In genomic region chr4:52250124-52250523, GRCh38 we compare ENCODE assay signal across 15 cellular contexts.
A peak's percentile ranks its signal among the peaks of the same experiment; 100 is the strongest.
DNase-seq lines count a peak whose midpoint lies in the region; TF ChIP-seq lines count a peak whose summit lies in the region.
"Had no signal": no experiment of that assay in that cellular context is flagged by ENCODE, and none has a peak within 500 bp of the region (broad histone marks: within the 10 kb centered on the region; RNA-seq: fewer than 3 reads in every experiment).

No MANE protein-coding gene starts in this region.

- WGBS in neuronal stem cell (ENCODE audit: extremely low coverage in 2 of 2, insufficient read length in 2 of 2, insufficient replicate concordance in 1 of 2), 2 donors, result no CpG with 5 or more reads among the region's 2 CpGs

- no peak overlapping the region for H3K23ac ChIP-seq in neuronal stem cell (ENCODE audit: low read depth, low read length, poor library complexity)

- no peak overlapping the region for H3K14ac ChIP-seq in neuronal stem cell (ENCODE audit: low read length)

- POLR2A ChIA-PET in CD4-positive, alpha-beta memory T cell (lab: Charles Lee; ENCODE audit: partially characterized antibody), result no interaction called here

- intact Hi-C loops in CD4-positive, alpha-beta memory T cell (cut with micrococcal nuclease), result no loop called here

- peaks cover 0 to 42% (median 34%) of the 10 kb centered on the region in 10 experiments; a peak in 17 of 20 replicates for H3K4me1 ChIP-seq in BLaER1 treated with 17β-estradiol and CSF1 and Interleukin-3, amounts not matched to agents 10 nM and 100 nM
- H3K4me1 ChIP-seq in neuronal stem cell (ENCODE audit: control insufficient read depth in 2 of 2, insufficient read depth in 1 of 2, low read depth in 1 of 2, low read length in 2 of 2), result no peaks in the 10 kb centered on the region
- no peaks in the 10 kb centered on the region for H3K4me1 ChIP-seq in CD4-positive, alpha-beta memory T cell (ENCODE audit: insufficient read depth, low read length)

- H3K27ac Mint-ChIP-seq in CD4-positive, alpha-beta memory T cell, result no peak overlapping the region
- H3K27ac Mint-ChIP-seq: activated CD8-positive, alpha-beta T cell treated with anti-CD3 and anti-CD28 coated beads, Interleukin-2, amount 10 ng/mL, durations not matched to agents 7 days and 5 days; T-cell had no signal

- H3K36me3 ChIP-seq in BLaER1 treated with 17β-estradiol and CSF1 and Interleukin-3, amounts not matched to agents 10 nM and 100 nM, result no peaks in the 10 kb centered on the region
- H3K36me3 ChIP-seq in neuronal stem cell (replicated peaks in 1 of 2; ENCODE audit: control insufficient read depth in 2 of 2, insufficient read depth in 2 of 2, low read length in 2 of 2), result no peaks in the 10 kb centered on the region
- H3K36me3 ChIP-seq in CD4-positive, alpha-beta memory T cell (ENCODE audit: insufficient read depth, low read length), result no peaks in the 10 kb centered on the region
- H3K36me3 ChIP-seq: spleen had no signal

- no peak overlapping the region for H3K4me3 Mint-ChIP-seq in CD4-positive, alpha-beta memory T cell
- H3K4me3 Mint-ChIP-seq: activated CD8-positive, alpha-beta T cell treated with anti-CD3 and anti-CD28 coated beads, Interleukin-2, amount 10 ng/mL, durations not matched to agents 7 days and 5 days; T-cell had no signal

- H4K91ac ChIP-seq in neuronal stem cell (ENCODE audit: low read depth, low read length, poor library complexity), result no peak overlapping the region

- peak overlapping the region; percentile 36 for H3K18ac ChIP-seq in neuronal stem cell (ENCODE audit: low read length)

- peak overlapping the region in 9 of 11 experiments; percentile 28 to 77 (median 60); a peak in 19 of 22 replicates for H3K4me2 ChIP-seq in BLaER1 treated with 17β-estradiol and CSF1 and Interleukin-3, amounts not matched to agents 10 nM and 100 nM
- no peak overlapping the region for H3K4me2 ChIP-seq in neuronal stem cell (ENCODE audit: insufficient read depth, low read length, poor library complexity, severe bottlenecking)

- CTCF ChIA-PET in CD4-positive, alpha-beta memory T cell (lab: Charles Lee; ENCODE audit: partially characterized antibody), result no interaction called here

- no peaks in the 10 kb centered on the region for H4K20me1 ChIP-seq in BLaER1 treated with 17β-estradiol and CSF1 and Interleukin-3, amounts not matched to agents 10 nM and 100 nM

- H2AFZ ChIP-seq in neuronal stem cell (ENCODE audit: low read length), result no peak overlapping the region

- H2BK12ac ChIP-seq in neuronal stem cell (ENCODE audit: low read length), result no peak overlapping the region

- H2BK120ac ChIP-seq in neuronal stem cell (ENCODE audit: low read depth, low read length), result no peak overlapping the region

- H3K9me3 Mint-ChIP-seq in CD4-positive, alpha-beta memory T cell, result peaks cover 0 to 12% (median 6%) of the 10 kb centered on the region in 8 donors

- H3K79me1 ChIP-seq in neuronal stem cell (ENCODE audit: low read depth, low read length), result no peaks in the 10 kb centered on the region

- H3K9me3 ChIP-seq in BLaER1 treated with 17β-estradiol and CSF1 and Interleukin-3, amounts not matched to agents 10 nM and 100 nM (replicated peaks in 1 of 11), result peaks cover 19 to 32% (median 23%) of the 10 kb centered on the region in 11 experiments
- H3K9me3 ChIP-seq in neuronal stem cell (replicated peaks in 1 of 2; ENCODE audit: control insufficient read depth in 2 of 2, insufficient read depth in 1 of 2, low read depth in 1 of 2, low read length in 2 of 2), result no peaks in the 10 kb centered on the region
- no peaks in the 10 kb centered on the region for H3K9me3 ChIP-seq in CD4-positive, alpha-beta memory T cell (ENCODE audit: control insufficient read depth in 1 of 2, low read length in 2 of 2)

- H3K4me3 ChIP-seq in BLaER1 treated with 17β-estradiol and CSF1 and Interleukin-3, amounts not matched to agents 10 nM and 100 nM, result no peak overlapping the region
- H3K4me3 ChIP-seq in cardiac fibroblast (replicated peaks in 1 of 2; ENCODE audit: low read depth in 2 of 2, low read length in 2 of 2), result no peak overlapping the region
- no peak overlapping the region for H3K4me3 ChIP-seq in neuronal stem cell (ENCODE audit: low read length in 2 of 2)
- no peak overlapping the region for H3K4me3 ChIP-seq in CD4-positive, alpha-beta memory T cell (ENCODE audit: low read length in 2 of 2)
- H3K4me3 ChIP-seq: spleen had no signal

- H3K27me3 Mint-ChIP-seq in CD4-positive, alpha-beta memory T cell, result no peaks in the 10 kb centered on the region
- H3K27me3 Mint-ChIP-seq: T-cell had no signal

- H2BK15ac ChIP-seq in neuronal stem cell (ENCODE audit: low read length), result no peak overlapping the region

- no peak overlapping the region for H3K4ac ChIP-seq in neuronal stem cell (ENCODE audit: low read length)

- H3K9ac ChIP-seq in BLaER1 treated with 17β-estradiol and CSF1 and Interleukin-3, amounts not matched to agents 10 nM and 100 nM, result peak overlapping the region in 1 of 11 experiments; percentile 8; a peak in 1 of 22 replicates
- no peak overlapping the region for H3K9ac ChIP-seq in neuronal stem cell (ENCODE audit: low read depth, low read length, poor library complexity)

- H3K27ac ChIP-seq in BLaER1 treated with 17β-estradiol and CSF1 and Interleukin-3, amounts not matched to agents 10 nM and 100 nM, result peak overlapping the region in 1 of 11 experiments; percentile 26; a peak in 1 of 22 replicates
- no peak overlapping the region for H3K27ac ChIP-seq in neuronal stem cell (replicated peaks; ENCODE audit: low read length)
- no peak overlapping the region for H3K27ac ChIP-seq in CD4-positive, alpha-beta memory T cell (ENCODE audit: low read depth, low read length)
- H3K27ac ChIP-seq: spleen had no signal

- TF ChIP-seq CTCF in cardiac fibroblast (IDR thresholded peaks at IDR 0.05; ENCODE audit: low read depth, low read length), result no peak

- H3K36me3 Mint-ChIP-seq in CD4-positive, alpha-beta memory T cell, result no peaks in the 10 kb centered on the region
- H3K36me3 Mint-ChIP-seq: T-cell had no signal

- H3K27me3 ChIP-seq in BLaER1 treated with 17β-estradiol and CSF1 and Interleukin-3, amounts not matched to agents 10 nM and 100 nM, result no peaks in the 10 kb centered on the region
- H3K27me3 ChIP-seq in neuronal stem cell (ENCODE audit: control insufficient read depth in 3 of 3, insufficient read depth in 3 of 3, low read depth in 1 of 3, low read length in 3 of 3), result no peaks in the 10 kb centered on the region
- no peaks in the 10 kb centered on the region for H3K27me3 ChIP-seq in CD4-positive, alpha-beta memory T cell (ENCODE audit: insufficient read depth, low read length)
- H3K27me3 ChIP-seq: spleen had no signal

- DNase-seq in NCI-H1694 (lab: John Stamatoyannopoulos, UW) (peak; percentile 80), cardiac fibroblast (ENCODE audit: low read depth in 2 of 2) (peak; percentile 39 to 61), neuronal stem cell (ENCODE audit: low spot score) (no peak), activated gamma-delta T cell treated with Interleukin-2 at 50 U/mL for 16 hours (no peak), NCI-H524 treated with DMSO at 0.1 percent for 48 hours (lab: John Stamatoyannopoulos, UW) (no peak), cerebellar cortex (ENCODE audit: low spot score) (no peak)
- no peak for DNase-seq in CD4-positive, alpha-beta memory T cell
- DNase-seq: activated CD8-positive, alpha-beta T cell treated with anti-CD3 and anti-CD28 coated beads, Interleukin-2, amount 10 ng/mL, durations not matched to agents 7 days and 5 days; AML-193; cortex of kidney; GF-D8; kidney glomerular epithelial cell; spleen; T-cell had no signal

- H2BK5ac ChIP-seq in neuronal stem cell (ENCODE audit: low read length), result no peak overlapping the region

- no peak overlapping the region for H2AK5ac ChIP-seq in neuronal stem cell (ENCODE audit: low read depth, low read length)

- H4K8ac ChIP-seq in neuronal stem cell (ENCODE audit: low read depth, low read length), result no peak overlapping the region

- no peaks in the 10 kb centered on the region for H3K4me1 Mint-ChIP-seq in CD4-positive, alpha-beta memory T cell
- H3K4me1 Mint-ChIP-seq: T-cell had no signal

Comparison
In these comparisons a context has a peak if more than half of its experiments do, and no peak if none do; other contexts are left out.
1. DNase-seq: peak in NCI-H1694 (single experiment) and cardiac fibroblast (2 of 2); none in neuronal stem cell (single experiment), activated gamma-delta T cell treated with Interleukin-2 at 50 U/mL for 16 hours (single experiment), NCI-H524 treated with DMSO at 0.1 percent for 48 hours (single experiment), cerebellar cortex (single experiment) and CD4-positive, alpha-beta memory T cell (0 of 5).